7 cellular contexts compared by ENCODE assay signal in the genomic region with DNA sequence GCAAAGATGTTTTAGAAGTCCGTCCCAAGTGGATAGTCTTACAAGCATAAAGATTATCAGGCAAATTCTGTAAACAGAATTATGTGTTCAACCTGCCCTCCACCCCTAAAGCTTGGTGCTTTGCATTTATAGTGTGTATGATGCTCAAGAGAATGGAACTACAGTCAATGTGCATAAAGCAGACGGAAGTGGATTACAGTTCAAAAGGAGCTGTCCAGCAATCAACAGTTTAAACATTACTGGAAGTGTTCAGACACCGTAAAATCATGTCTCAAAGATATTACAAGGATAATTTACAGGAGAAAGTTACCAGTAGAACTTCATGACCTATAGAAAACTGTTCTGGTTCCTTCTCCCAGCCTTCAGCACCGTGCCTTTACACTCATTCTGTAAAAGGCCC. TPM values are rescaled to one million over a fixed set of nuclear protein-coding genes. Genes with fewer than 3 reads are reported as not detected.
DNase-seq lines count a peak whose midpoint lies in the region; ATAC-seq and TF ChIP-seq lines count a peak whose summit lies in the region.

No MANE protein-coding gene starts in this region.

- H3K36me3 ChIP-seq in HCT116 (ENCODE audit: control insufficient read depth in 1 of 2, insufficient read depth in 2 of 2, low read length in 2 of 2): no peaks in the 10 kb centered on the region
- no peaks in the 10 kb centered on the region for H3K36me3 ChIP-seq in esophagus squamous epithelium

- intact Hi-C loops in HCT116 (cut with micrococcal nuclease) (no loop called here), esophagus squamous epithelium (cut with DNase I) (no loop called here)

- TF ChIP-seq RAD21 in HCT116 (IDR thresholded peaks at IDR 0.05; ENCODE audit: low read depth): no peak

- 37 to 39% methylated on average over 4 of the region's 4 CpGs for WGBS in esophagus squamous epithelium, 2 donors

- TF ChIP-seq POLR2A in HCT116 (IDR thresholded peaks at IDR 0.05; ENCODE audit: borderline replicate concordance, extremely low read depth, insufficient read depth, insufficient read length) (no peak), esophagus squamous epithelium (IDR thresholded peaks at IDR 0.05) (no peak)

- no peak overlapping the region for H2AFZ ChIP-seq in HCT116 (ENCODE audit: low read depth, low read length, poor library complexity, severe bottlenecking)

- H3K27ac ChIP-seq in HCT116 (ENCODE audit: low read depth, low read length) (no peak overlapping the region), esophagus squamous epithelium (no peak overlapping the region)

- no peaks in the 10 kb centered on the region for H4K20me1 ChIP-seq in HCT116 (ENCODE audit: insufficient read depth)

- no peaks in the 10 kb centered on the region for H3K9me2 ChIP-seq in HCT116 (ENCODE audit: insufficient read depth)

- H3K9ac ChIP-seq in HCT116 (ENCODE audit: low read length): no peak overlapping the region

- H3K79me2 ChIP-seq in HCT116 (ENCODE audit: insufficient read depth, low read length): no peaks in the 10 kb centered on the region

- H3K4me1 ChIP-seq in HCT116 (ENCODE audit: control insufficient read depth in 1 of 2, insufficient read depth in 2 of 2, low read length in 2 of 2): no peaks in the 10 kb centered on the region
- peaks cover 5 to 19% (median 17%) of the 10 kb centered on the region in 3 donors for H3K4me1 ChIP-seq in esophagus squamous epithelium

- TF ChIP-seq CTCF in HCT116 (IDR thresholded peaks at IDR 0.05 in 2 of 3, conservative IDR thresholded peaks at IDR 0.05 in 1 of 3; ENCODE audit: borderline replicate concordance in 1 of 3, insufficient read depth in 1 of 3, low read depth in 2 of 3, low read length in 2 of 3) (no peak), esophagus squamous epithelium (IDR thresholded peaks at IDR 0.05) (no peak), progenitor cell of endocrine pancreas (IDR thresholded peaks at IDR 0.05; ENCODE audit: unreplicated experiment) (no peak)

- H3K36me3 Mint-ChIP-seq in T-cell (peaks cover 2% of the 10 kb centered on the region), progenitor cell of endocrine pancreas (ENCODE audit: insufficient read depth) (no peaks in the 10 kb centered on the region)

- POLR2A ChIA-PET in HCT116 (lab: Charles Lee): no interaction called here
- POLR2A ChIA-PET in T-cell (lab: Charles Lee): no interaction called here

- no TSS peak for BruUV-seq in HCT116 (replicated peaks; lab: Mats Ljungman, UMichigan)

- H3K4me2 ChIP-seq in HCT116 (ENCODE audit: low read length): no peak overlapping the region

- H3K4me3 ChIP-seq in HCT116 (replicated peaks in 1 of 2; ENCODE audit: low read depth in 1 of 2, low read length in 2 of 2) (no peak overlapping the region), esophagus squamous epithelium (peak overlapping the region in 3 of 4 donors; percentile 64 to 85 (median 64))

- RAD21 ChIA-PET in HCT116 (lab: Charles Lee; ENCODE audit: low non-redundant PET in 1 of 2, low total read pairs in 2 of 2, uncharacterized antibody in 2 of 2, unreplicated experiment in 2 of 2): interaction anchor here in 1 of 2 experiments (0.7 kb wide), 1 partner anchor 53 kb away, joined by 3 read pairs; no protein-coding TSS in a partner anchor

- peaks cover 35 to 36% of the 10 kb centered on the region in 2 donors for H3K27me3 Mint-ChIP-seq in T-cell
- H3K27me3 Mint-ChIP-seq in progenitor cell of endocrine pancreas: peaks cover 30% of the 10 kb centered on the region

- CTCF ChIA-PET in HCT116 (lab: Charles Lee): no interaction called here
- CTCF ChIA-PET in T-cell (lab: Charles Lee): no interaction called here

- H3K4me3 Mint-ChIP-seq in T-cell (peak overlapping the region; percentile 76 to 93 (median 81)), progenitor cell of endocrine pancreas (ENCODE audit: low read depth) (peak overlapping the region; percentile 89)

- H3K4me1 Mint-ChIP-seq in T-cell (peaks cover 46 to 47% (median 46%) of the 10 kb centered on the region in 3 donors), progenitor cell of endocrine pancreas (ENCODE audit: low read depth) (peaks cover 11% of the 10 kb centered on the region)

- H3K27me3 ChIP-seq in HCT116 (ENCODE audit: insufficient read depth, low read length) (0 out of 2 replicates have a peak, but pooled peaks cover 6% of the 10 kb centered on the region), esophagus squamous epithelium (peaks cover 0 to 40% (median 0%) of the 10 kb centered on the region in 4 donors)

- H3K27ac Mint-ChIP-seq in T-cell (no peak overlapping the region), progenitor cell of endocrine pancreas (peak overlapping the region; percentile 15)

- no peak for DNase-seq in HCT116 (ENCODE audit: low read depth, low spot score)
- no peak for DNase-seq in T-cell
- DNase-seq in esophagus squamous epithelium (lab: John Stamatoyannopoulos, UW): no peak
- DNase-seq in progenitor cell of endocrine pancreas (ENCODE audit: low spot score, unreplicated experiment): no peak
- no peak for DNase-seq in OCI-M1 (lab: John Stamatoyannopoulos, UW)
- no peak for DNase-seq in stimulated activated CD4-positive, alpha-beta T cell treated with anti-CD3 and anti-CD28 coated beads, Interleukin-4, amount 100 ng/mL, for 1 hour

- peaks cover 0 to 6% (median 0%) of the 10 kb centered on the region in 3 donors for H3K9me3 Mint-ChIP-seq in T-cell
- no peaks in the 10 kb centered on the region for H3K9me3 Mint-ChIP-seq in progenitor cell of endocrine pancreas (ENCODE audit: low read depth)

- no peaks in the 10 kb centered on the region for H3K9me3 ChIP-seq in HCT116 (ENCODE audit: control insufficient read depth in 1 of 2, insufficient read depth in 1 of 2, low read depth in 1 of 2, low read length in 2 of 2)
- H3K9me3 ChIP-seq in esophagus squamous epithelium: no peaks in the 10 kb centered on the region

- ATAC-seq in HCT116 (no peak), T-cell (replicated peaks in 1 of 4) (no peak), GM21786 (IDR thresholded peaks at IDR 0.05; ENCODE audit: unreplicated experiment) (no peak)

TF ChIP-seq in HCT116, 20 proteins besides CTCF, POLR2A, EP300 and RAD21:
- TF ChIP-seq CEBPB (IDR thresholded peaks at IDR 0.05; ENCODE audit: low read depth): no peak
- TF ChIP-seq SRF (IDR thresholded peaks at IDR 0.05; ENCODE audit: low read depth): no peak
- TF ChIP-seq, protein P1, sequence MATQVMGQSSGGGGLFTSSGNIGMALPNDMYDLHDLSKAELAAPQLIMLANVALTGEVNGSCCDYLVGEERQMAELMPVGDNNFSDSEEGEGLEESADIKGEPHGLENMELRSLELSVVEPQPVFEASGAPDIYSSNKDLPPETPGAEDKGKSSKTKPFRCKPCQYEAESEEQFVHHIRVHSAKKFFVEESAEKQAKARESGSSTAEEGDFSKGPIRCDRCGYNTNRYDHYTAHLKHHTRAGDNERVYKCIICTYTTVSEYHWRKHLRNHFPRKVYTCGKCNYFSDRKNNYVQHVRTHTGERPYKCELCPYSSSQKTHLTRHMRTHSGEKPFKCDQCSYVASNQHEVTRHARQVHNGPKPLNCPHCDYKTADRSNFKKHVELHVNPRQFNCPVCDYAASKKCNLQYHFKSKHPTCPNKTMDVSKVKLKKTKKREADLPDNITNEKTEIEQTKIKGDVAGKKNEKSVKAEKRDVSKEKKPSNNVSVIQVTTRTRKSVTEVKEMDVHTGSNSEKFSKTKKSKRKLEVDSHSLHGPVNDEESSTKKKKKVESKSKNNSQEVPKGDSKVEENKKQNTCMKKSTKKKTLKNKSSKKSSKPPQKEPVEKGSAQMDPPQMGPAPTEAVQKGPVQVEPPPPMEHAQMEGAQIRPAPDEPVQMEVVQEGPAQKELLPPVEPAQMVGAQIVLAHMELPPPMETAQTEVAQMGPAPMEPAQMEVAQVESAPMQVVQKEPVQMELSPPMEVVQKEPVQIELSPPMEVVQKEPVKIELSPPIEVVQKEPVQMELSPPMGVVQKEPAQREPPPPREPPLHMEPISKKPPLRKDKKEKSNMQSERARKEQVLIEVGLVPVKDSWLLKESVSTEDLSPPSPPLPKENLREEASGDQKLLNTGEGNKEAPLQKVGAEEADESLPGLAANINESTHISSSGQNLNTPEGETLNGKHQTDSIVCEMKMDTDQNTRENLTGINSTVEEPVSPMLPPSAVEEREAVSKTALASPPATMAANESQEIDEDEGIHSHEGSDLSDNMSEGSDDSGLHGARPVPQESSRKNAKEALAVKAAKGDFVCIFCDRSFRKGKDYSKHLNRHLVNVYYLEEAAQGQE (IDR thresholded peaks at IDR 0.05; ENCODE audit: low read depth): peak; percentile 58
- TF ChIP-seq TCF7L2 (IDR thresholded peaks at IDR 0.05; ENCODE audit: borderline replicate concordance, extremely low read depth, insufficient read depth, insufficient read length): no peak
- no peak for TF ChIP-seq EZH2 (IDR thresholded peaks at IDR 0.05)
- no peak for TF ChIP-seq YY1 (IDR thresholded peaks at IDR 0.05; ENCODE audit: extremely low read depth, insufficient replicate concordance, low read depth, low read length)

RNA-seq across cellular contexts. Expression of gene RIC3, which starts 1.0 kb away (rescaled TPM):
- not detected for total RNA-seq in HCT116 (2021; ENCODE audit: unreplicated experiment)
- not detected in 2 replicates for polyA plus RNA-seq in HCT116 (2012)
- 10 to 100 TPM; 32.0 to 47.5 (median 37.5) TPM for total RNA-seq in T-cell
- 10 to 100 TPM in 1 of 4 donors, 1 to 10 TPM in 3; 2.7 to 14.1 (median 8.1) TPM for total RNA-seq in esophagus squamous epithelium
- 23.1 and 23.4 TPM in 2 replicates for total RNA-seq in progenitor cell of endocrine pancreas

Comparison
In these comparisons a context has a peak if more than half of its experiments do, and no peak if none do; other contexts are left out.
1. H3K4me3 ChIP-seq: peak in esophagus squamous epithelium (3 of 4); none in HCT116 (0 of 2).